Comparison of ENCODE assay signal across 13 cellular contexts in genomic region chr3:161489390-161489789, GRCh38.
A peak's percentile ranks its signal among the peaks of the same experiment; 100 is the strongest.
DNase-seq lines count a peak whose midpoint lies in the region; ATAC-seq, FAIRE-seq and TF ChIP-seq lines count a peak whose summit lies in the region.
"Had no signal": no experiment of that assay in that cellular context is flagged by ENCODE, and none has a peak within 500 bp of the region (broad histone marks: within the 10 kb centered on the region; RNA-seq: fewer than 3 reads in every experiment).

No MANE protein-coding gene starts in this region.

- TF ChIP-seq CTCF in D721Med (IDR thresholded peaks at IDR 0.05; ENCODE audit: insufficient read depth, missing control alignments) (no peak), coronary artery (IDR thresholded peaks at IDR 0.05) (no peak)

- no peak for FAIRE-seq in D721Med (lab: Jason Lieb, UNC)

- ATAC-seq in GM19043 (IDR thresholded peaks at IDR 0.05; ENCODE audit: low read depth, unreplicated experiment) (peak; percentile 97), HG02763 (IDR thresholded peaks at IDR 0.05; ENCODE audit: unreplicated experiment) (peak; percentile 87), HG03521 (IDR thresholded peaks at IDR 0.05; ENCODE audit: unreplicated experiment) (peak; percentile 93)

- no peak overlapping the region for H3K4me3 ChIP-seq in coronary artery

- no peak overlapping the region for H3K27ac ChIP-seq in substantia nigra (ENCODE audit: low read depth, low read length, poor library complexity, severe bottlenecking)
- H3K27ac ChIP-seq in coronary artery, result no peak overlapping the region
- H3K27ac ChIP-seq: brain microvascular endothelial cell had no signal

- peak; percentile 45 for DNase-seq in pons (ENCODE audit: low spot score)
- no peak for DNase-seq in substantia nigra (lab: John Stamatoyannopoulos, UW)
- DNase-seq in D721Med (ENCODE audit: insufficient read length, low spot score), result no peak
- DNase-seq in coronary artery (ENCODE audit: low spot score), result no peak
- no peak for DNase-seq in NCI-H2081 (lab: John Stamatoyannopoulos, UW)
- DNase-seq: activated CD8-positive, alpha-beta memory T cell treated with anti-CD3 and anti-CD28 coated beads, Interleukin-2, amount 50 U/mL, for 4 hours; brain microvascular endothelial cell; kidney glomerular epithelial cell; posterior cingulate gyrus; SW 1271 had no signal
